ENCODE assay signal across 16 cellular contexts in the genomic region with DNA sequence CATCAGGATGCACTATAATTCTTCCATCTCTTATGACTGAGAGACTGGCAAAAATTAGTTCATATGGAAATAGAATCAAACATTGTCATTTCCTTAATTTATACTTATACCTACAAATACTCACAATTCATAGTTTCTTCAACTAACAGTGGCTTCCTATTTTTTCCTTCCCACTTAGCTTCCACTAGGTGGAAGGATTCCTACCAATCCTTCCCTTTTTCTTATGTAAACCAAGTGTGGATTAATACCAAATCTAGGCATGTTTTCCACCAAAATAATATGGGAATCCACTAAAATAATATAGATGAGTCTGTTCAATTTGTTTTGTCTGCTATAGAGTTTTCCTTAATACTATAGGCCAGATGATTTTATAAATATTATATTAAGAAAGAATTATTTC.
A peak's percentile ranks its signal among the peaks of the same experiment; 100 is the strongest.
DNase-seq lines count a peak whose midpoint lies in the region; ATAC-seq, FAIRE-seq and TF ChIP-seq lines count a peak whose summit lies in the region.
"Had no signal": no experiment of that assay in that cellular context is flagged by ENCODE, and none has a peak within 500 bp of the region (broad histone marks: within the 10 kb centered on the region; RNA-seq: fewer than 3 reads in every experiment).

No MANE protein-coding gene starts in this region.

- H3K18ac ChIP-seq in IMR-90 (ENCODE audit: low read depth, low read length): no peak overlapping the region

- H3K79me1 ChIP-seq in IMR-90 (ENCODE audit: low read depth in 1 of 2, low read length in 2 of 2): no peaks in the 10 kb centered on the region

- intact Hi-C loops in IMR-90 (cut with micrococcal nuclease) (no loop called here), pancreas (cut with DNase I) (no loop called here)

- H2AFZ ChIP-seq in IMR-90 (replicated peaks; ENCODE audit: low read length, poor library complexity): no peak overlapping the region

- no peak overlapping the region for H2BK120ac ChIP-seq in IMR-90 (ENCODE audit: low read depth, low read length)

- H3K4me1 Mint-ChIP-seq in chondrocyte (ENCODE audit: low read depth): no peaks in the 10 kb centered on the region

- H3K56ac ChIP-seq in IMR-90 (ENCODE audit: extremely low read depth, insufficient read depth, low read length): no peak overlapping the region

- H2AK9ac ChIP-seq in IMR-90 (replicated peaks; ENCODE audit: low read depth, low read length, poor library complexity): no peak overlapping the region

- TF ChIP-seq RAD21 in IMR-90 (IDR thresholded peaks at IDR 0.05; ENCODE audit: low read length): no peak

- no peak overlapping the region for H3K4ac ChIP-seq in IMR-90 (ENCODE audit: low read depth, low read length)

- no peak overlapping the region for H3K14ac ChIP-seq in IMR-90 (replicated peaks; ENCODE audit: low read depth, low read length)

- no peaks in the 10 kb centered on the region for H3K9me3 Mint-ChIP-seq in chondrocyte (ENCODE audit: low read depth)

- no peak overlapping the region for H3K27ac Mint-ChIP-seq in chondrocyte (ENCODE audit: unreplicated experiment)
- H3K27ac Mint-ChIP-seq: CD4-positive, alpha-beta T cell had no signal

- no peak overlapping the region for H3K4me3 ChIP-seq in IMR-90 (ENCODE audit: insufficient read depth, low read depth, low read length)
- H3K4me3 ChIP-seq in pancreas: no peak overlapping the region
- H3K4me3 ChIP-seq: Peyer's patch had no signal

- H3K9me3 ChIP-seq in IMR-90 (ENCODE audit: control insufficient read depth, insufficient read depth, low read length): no peaks in the 10 kb centered on the region
- H3K9me3 ChIP-seq in pancreas: no peaks in the 10 kb centered on the region
- H3K9me3 ChIP-seq: Peyer's patch had no signal

- FAIRE-seq in pancreas (lab: Jason Lieb, UNC) (peak; percentile 13), urothelium cell line (lab: Jason Lieb, UNC) (no peak), H54 (lab: Jason Lieb, UNC) (no peak)

- POLR2A ChIA-PET in IMR-90 (lab: Charles Lee; ENCODE audit: unreplicated experiment): no interaction called here

- no peak overlapping the region for H2AK5ac ChIP-seq in IMR-90 (ENCODE audit: low read depth, low read length)

- no peak overlapping the region for H3K9ac ChIP-seq in IMR-90 (ENCODE audit: low read depth, low read length)

- H3K36me3 ChIP-seq in IMR-90 (ENCODE audit: control insufficient read depth, insufficient read depth, low read length) (no peaks in the 10 kb centered on the region), pancreas (no peaks in the 10 kb centered on the region)
- H3K36me3 ChIP-seq: Peyer's patch had no signal

- H3K27me3 ChIP-seq in IMR-90 (ENCODE audit: control insufficient read depth, insufficient read depth, low read length) (no peaks in the 10 kb centered on the region), pancreas (no peaks in the 10 kb centered on the region)
- H3K27me3 ChIP-seq: Peyer's patch had no signal

- dilution Hi-C loops in IMR-90 (cut with HindIII; ENCODE audit: low sequenced_read_pairs, unreplicated experiment): no loop called here

- no peak overlapping the region for H2BK5ac ChIP-seq in IMR-90 (ENCODE audit: low read depth, low read length, poor library complexity, severe bottlenecking)

- no peaks in the 10 kb centered on the region for H3K9me1 ChIP-seq in IMR-90 (ENCODE audit: insufficient read depth, low read length)

- no peak overlapping the region for H2BK20ac ChIP-seq in IMR-90 (ENCODE audit: low read depth, low read length)

- H4K8ac ChIP-seq in IMR-90 (ENCODE audit: low read depth in 2 of 2, low read length in 2 of 2): no peak overlapping the region

- H3K4me1 ChIP-seq in IMR-90 (ENCODE audit: control insufficient read depth, insufficient read depth, low read length) (no peaks in the 10 kb centered on the region), pancreas (no peaks in the 10 kb centered on the region)
- H3K4me1 ChIP-seq: Peyer's patch had no signal

- CTCF ChIA-PET in IMR-90 (lab: Yijun Ruan, JAX): interaction anchor here (0.6 kb wide), 1 partner anchor 406 kb away, joined by 3 read pairs; no protein-coding TSS in a partner anchor

- TF ChIP-seq POLR2A in IMR-90 (IDR thresholded peaks at IDR 0.05; ENCODE audit: low read depth, low read length): no peak
- TF ChIP-seq POLR2A in H54 (IDR thresholded peaks at IDR 0.05; ENCODE audit: low read depth, low read length): no peak

- TF ChIP-seq CTCF in IMR-90 (conservative IDR thresholded peaks at IDR 0.05; ENCODE audit: low read depth, low read length) (0 out of 2 replicates have a peak, but pooled peaks have one; percentile 12), chondrocyte (IDR thresholded peaks at IDR 0.05) (peak; percentile 31), pancreas (IDR thresholded peaks at IDR 0.05) (no peak)

- BruUV-seq in IMR-90 (replicated peaks; lab: Mats Ljungman, UMichigan): no TSS peak

- in situ Hi-C loops in IMR-90 (cut with MboI; ENCODE audit: low sequenced_read_pairs): no loop called here

- H3K4me3 Mint-ChIP-seq in chondrocyte (ENCODE audit: unreplicated experiment): no peak overlapping the region
- H3K4me3 Mint-ChIP-seq: CD4-positive, alpha-beta T cell had no signal

- no peaks in the 10 kb centered on the region for H4K20me1 ChIP-seq in IMR-90 (ENCODE audit: insufficient read depth, low read length)

- H4K91ac ChIP-seq in IMR-90 (ENCODE audit: insufficient read depth, low read depth, low read length): no peak overlapping the region

- H2BK15ac ChIP-seq in IMR-90 (ENCODE audit: low read depth, low read length): no peak overlapping the region

- no peak overlapping the region for H4K5ac ChIP-seq in IMR-90 (ENCODE audit: low read depth, low read length)

- H3K36me3 Mint-ChIP-seq in chondrocyte (ENCODE audit: low read depth): no peaks in the 10 kb centered on the region

- no peaks in the 10 kb centered on the region for H3K27me3 Mint-ChIP-seq in chondrocyte (ENCODE audit: low read depth)
- H3K27me3 Mint-ChIP-seq: CD4-positive, alpha-beta T cell had no signal

- DNase-seq in ELR (ENCODE audit: low read depth) (peak; percentile 30), IMR-90 (peak; percentile 5), chondrocyte (ENCODE audit: low spot score) (no peak), pancreas (no peak), ureter (ENCODE audit: low spot score) (no peak), urothelium cell line (ENCODE audit: low spot score) (no peak), H54 (ENCODE audit: insufficient read length, low spot score) (no peak)
- DNase-seq: Calu3; CD4-positive, alpha-beta T cell; KG1; NCI-H1048; NCI-H1436 treated with DMSO at 0.1 percent for 48 hours; NCI-H2081; NCI-H524; Peyer's patch; Right ventricle myocardium superior had no signal

- no peak overlapping the region for H3K23ac ChIP-seq in IMR-90 (ENCODE audit: low read depth, low read length)

- H3K4me2 ChIP-seq in IMR-90 (ENCODE audit: low read depth, low read length): no peak overlapping the region

- ATAC-seq in IMR-90 (ENCODE audit: low read depth) (no peak), pancreas (no peak)

- no peak overlapping the region for H3K27ac ChIP-seq in IMR-90 (ENCODE audit: insufficient read depth, low read length)
- H3K27ac ChIP-seq in pancreas: no peak overlapping the region
- H3K27ac ChIP-seq: Peyer's patch had no signal

TF ChIP-seq in IMR-90, 13 proteins besides CTCF, POLR2A, EP300 and RAD21:
- no peak for TF ChIP-seq NFE2L2 (IDR thresholded peaks at IDR 0.05; ENCODE audit: low read depth, low read length)
- no peak for TF ChIP-seq RFX5 (IDR thresholded peaks at IDR 0.05; ENCODE audit: low read depth, low read length)
- TF ChIP-seq, protein P1, sequence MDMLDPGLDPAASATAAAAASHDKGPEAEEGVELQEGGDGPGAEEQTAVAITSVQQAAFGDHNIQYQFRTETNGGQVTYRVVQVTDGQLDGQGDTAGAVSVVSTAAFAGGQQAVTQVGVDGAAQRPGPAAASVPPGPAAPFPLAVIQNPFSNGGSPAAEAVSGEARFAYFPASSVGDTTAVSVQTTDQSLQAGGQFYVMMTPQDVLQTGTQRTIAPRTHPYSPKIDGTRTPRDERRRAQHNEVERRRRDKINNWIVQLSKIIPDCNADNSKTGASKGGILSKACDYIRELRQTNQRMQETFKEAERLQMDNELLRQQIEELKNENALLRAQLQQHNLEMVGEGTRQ (IDR thresholded peaks at IDR 0.05; ENCODE audit: low read depth, low read length): no peak
- TF ChIP-seq MAZ (IDR thresholded peaks at IDR 0.05; ENCODE audit: borderline replicate concordance, low read depth, low read length): no peak
- no peak for TF ChIP-seq MAFK (IDR thresholded peaks at IDR 0.05; ENCODE audit: low read depth, low read length)
- TF ChIP-seq CEBPB (IDR thresholded peaks at IDR 0.05; ENCODE audit: low read depth, low read length): no peak
- no peak for TF ChIP-seq CHD1 (IDR thresholded peaks at IDR 0.05; ENCODE audit: low read depth, low read length)
- TF ChIP-seq SMC3 (IDR thresholded peaks at IDR 0.05; ENCODE audit: low read depth, low read length): no peak
- no peak for TF ChIP-seq RCOR1 (IDR thresholded peaks at IDR 0.05; ENCODE audit: insufficient replicate concordance, low read length)
- TF ChIP-seq, protein P2, sequence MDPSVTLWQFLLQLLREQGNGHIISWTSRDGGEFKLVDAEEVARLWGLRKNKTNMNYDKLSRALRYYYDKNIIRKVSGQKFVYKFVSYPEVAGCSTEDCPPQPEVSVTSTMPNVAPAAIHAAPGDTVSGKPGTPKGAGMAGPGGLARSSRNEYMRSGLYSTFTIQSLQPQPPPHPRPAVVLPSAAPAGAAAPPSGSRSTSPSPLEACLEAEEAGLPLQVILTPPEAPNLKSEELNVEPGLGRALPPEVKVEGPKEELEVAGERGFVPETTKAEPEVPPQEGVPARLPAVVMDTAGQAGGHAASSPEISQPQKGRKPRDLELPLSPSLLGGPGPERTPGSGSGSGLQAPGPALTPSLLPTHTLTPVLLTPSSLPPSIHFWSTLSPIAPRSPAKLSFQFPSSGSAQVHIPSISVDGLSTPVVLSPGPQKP (IDR thresholded peaks at IDR 0.05; ENCODE audit: borderline replicate concordance, low read depth, low read length): no peak
- no peak for TF ChIP-seq BHLHE40 (IDR thresholded peaks at IDR 0.05; ENCODE audit: low read depth, low read length)
- TF ChIP-seq FOS (IDR thresholded peaks at IDR 0.05; ENCODE audit: low read depth, low read length): no peak
- no peak for TF ChIP-seq MXI1 (IDR thresholded peaks at IDR 0.05; ENCODE audit: borderline replicate concordance, low read depth, low read length)
TF ChIP-seq in IMR-90: peak in this region for 0.

Comparison
In these comparisons a context has a peak if more than half of its experiments do, and no peak if none do; other contexts are left out.
1. DNase-seq: peak in ELR (single experiment) and IMR-90 (single experiment); none in chondrocyte (single experiment), pancreas (0 of 6), ureter (single experiment), urothelium cell line (single experiment) and H54 (single experiment).
2. CTCF ChIP-seq: peak in IMR-90 (single experiment) and chondrocyte (single experiment); none in pancreas (0 of 4).